In the genomic region with DNA sequence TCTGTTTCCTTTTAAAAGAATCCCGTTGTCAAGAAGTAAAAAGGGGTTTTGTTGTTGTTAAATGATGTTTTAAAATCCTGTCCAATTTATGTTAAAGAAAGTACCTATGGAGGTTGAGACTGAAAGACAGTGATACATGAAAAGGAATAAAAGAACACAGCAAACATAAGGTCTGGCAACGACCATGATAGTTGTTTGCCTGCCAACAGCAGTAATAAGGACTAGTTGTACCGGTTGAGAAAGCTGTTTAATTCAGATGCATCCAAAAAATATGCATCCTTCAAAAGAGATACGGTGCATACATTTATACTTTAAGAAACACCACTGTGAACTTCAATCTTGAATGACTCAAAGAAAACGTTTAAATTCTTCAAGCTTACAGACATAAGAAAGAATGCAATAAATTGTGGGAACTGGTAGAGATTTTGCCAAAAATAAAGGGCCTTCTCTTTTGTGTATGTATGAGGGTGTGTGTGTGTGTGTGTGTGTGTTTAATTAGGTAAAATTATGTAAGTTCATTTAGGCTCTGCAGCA, we compare ENCODE assay signal across 11 cellular contexts.
"Had no signal": no experiment of that assay in that cellular context is flagged by ENCODE, and none has a peak within 500 bp of the region (broad histone marks: within the 10 kb centered on the region; RNA-seq: fewer than 3 reads in every experiment).

No MANE protein-coding gene starts in this region.

- DNase-seq: activated CD4-positive, alpha-beta memory T cell treated with anti-CD3 and anti-CD28 coated beads, Interleukin-2, amount 10 ng/mL, durations not matched to agents 7 days and 5 days; activated T-cell treated with anti-CD3 and anti-CD28 coated beads, Interleukin-2, amount 50 U/mL, for 72 hours; effector memory CD4-positive, alpha-beta T cell; midbrain; stimulated activated CD4-positive, alpha-beta T cell treated with anti-CD3 and anti-CD28 coated beads, Interleukin-15, amount 100 ng/mL, for 24 hours; stimulated activated CD4-positive, alpha-beta T cell treated with anti-CD3 and anti-CD28 coated beads, Interleukin-4, amount 100 ng/mL, for 4 hours; stimulated activated naive CD8-positive, alpha-beta T cell treated with anti-CD3 and anti-CD28 coated beads, Interleukin-15, amount 100 ng/mL, for 72 hours had no signal

- H3K27ac ChIP-seq: ascending aorta, epithelial cell of prostate, hepatocyte, thoracic aorta had no signal

- H3K36me3 ChIP-seq: ascending aorta, thoracic aorta had no signal

- H3K4me3 ChIP-seq: ascending aorta, hepatocyte, thoracic aorta had no signal

- H3K9me3 ChIP-seq: ascending aorta, thoracic aorta had no signal

- ATAC-seq: activated T-cell treated with anti-CD3 and anti-CD28 coated beads, Interleukin-2, amount 50 U/mL, for 72 hours; stimulated activated naive CD8-positive, alpha-beta T cell treated with anti-CD3 and anti-CD28 coated beads, Interleukin-15, amount 100 ng/mL, for 72 hours had no signal

- H3K79me2 ChIP-seq: hepatocyte had no signal

- H3K27me3 ChIP-seq: ascending aorta, hepatocyte had no signal

- H2AFZ ChIP-seq: hepatocyte had no signal

- H3K4me2 ChIP-seq: hepatocyte had no signal

- H3K4me1 ChIP-seq: ascending aorta had no signal
